In the genomic region with DNA sequence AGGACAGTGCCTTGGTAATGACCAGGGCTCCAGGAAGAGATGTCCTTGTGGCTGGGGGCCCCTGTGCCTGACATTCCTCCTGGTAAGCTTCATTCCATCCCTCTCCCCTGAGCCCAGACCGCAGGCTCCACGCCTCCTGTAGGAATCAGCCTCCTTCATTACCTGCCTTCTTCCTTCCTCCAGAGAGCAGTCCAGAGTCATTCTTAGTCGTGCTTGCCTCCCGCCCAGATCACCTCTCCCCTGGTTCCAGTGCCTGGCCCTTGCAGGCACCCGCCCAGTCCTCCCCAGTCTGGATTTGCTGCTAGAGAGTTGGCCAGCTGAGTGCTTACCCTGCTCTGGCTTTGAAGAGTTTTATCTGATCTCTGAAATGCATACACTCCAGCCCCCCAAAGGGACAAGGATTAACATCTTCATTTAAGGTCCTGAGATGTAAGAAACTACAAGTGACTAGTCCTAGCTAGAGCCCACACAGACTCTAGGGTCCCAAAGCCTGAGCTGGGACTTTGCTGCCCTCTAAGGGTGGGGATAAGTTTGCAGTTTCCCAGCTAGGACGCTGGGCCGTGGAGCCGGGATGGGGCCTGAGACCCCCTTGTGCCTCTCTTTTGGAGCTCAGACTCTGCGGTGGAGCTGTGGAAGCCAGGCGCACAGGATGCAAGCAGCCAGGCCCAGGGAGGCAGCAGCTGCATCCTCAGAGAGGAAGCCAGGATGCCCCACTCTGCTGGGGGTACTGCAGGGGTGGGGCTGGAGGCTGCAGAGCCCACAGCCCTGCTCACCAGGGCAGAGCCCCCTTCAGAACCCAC, we compare ENCODE assay signal across 6 cellular contexts. TPM values are rescaled to one million over a fixed set of nuclear protein-coding genes. Genes with fewer than 3 reads are reported as not detected.
DNase-seq lines count a peak whose midpoint lies in the region; ATAC-seq and TF ChIP-seq lines count a peak whose summit lies in the region.

No MANE protein-coding gene starts in this region.

- no peaks in the 10 kb centered on the region for H3K27me3 ChIP-seq in HUES48 (ENCODE audit: control insufficient read depth, insufficient read depth, low read length)

- H3K36me3 Mint-ChIP-seq in CD14-positive monocyte = peaks cover 0 to 4% of the 10 kb centered on the region in 2 donors
- H3K36me3 Mint-ChIP-seq in activated T-helper 17 cell treated with anti-CD3 and anti-CD28 coated beads, Interleukin-2, amount 50 U/mL, for 72 hours (ENCODE audit: low read depth) = no peaks in the 10 kb centered on the region

- peaks cover 43% of the 10 kb centered on the region for H3K4me1 Mint-ChIP-seq in CD14-positive monocyte
- H3K4me1 Mint-ChIP-seq in activated T-helper 17 cell treated with anti-CD3 and anti-CD28 coated beads, Interleukin-2, amount 50 U/mL, for 72 hours = peaks cover 9% of the 10 kb centered on the region

- peak; percentile 68 for TF ChIP-seq CTCF in CD14-positive monocyte (IDR thresholded peaks at IDR 0.05)

- H3K9me3 Mint-ChIP-seq in CD14-positive monocyte = no peaks in the 10 kb centered on the region
- no peaks in the 10 kb centered on the region for H3K9me3 Mint-ChIP-seq in activated T-helper 17 cell treated with anti-CD3 and anti-CD28 coated beads, Interleukin-2, amount 50 U/mL, for 72 hours

- intact Hi-C loops in CD14-positive monocyte (cut with micrococcal nuclease) = no loop called here

- peak overlapping the region in 2 of 7 donors; percentile 21 to 48 for H3K27ac Mint-ChIP-seq in CD14-positive monocyte
- peak overlapping the region; percentile 65 for H3K27ac Mint-ChIP-seq in activated T-helper 17 cell treated with anti-CD3 and anti-CD28 coated beads, Interleukin-2, amount 50 U/mL, for 72 hours

- peak; percentile 58 for ATAC-seq in activated T-helper 17 cell treated with anti-CD3 and anti-CD28 coated beads, Interleukin-2, amount 50 U/mL, for 72 hours (replicated peaks)
- ATAC-seq in GM18909 (IDR thresholded peaks at IDR 0.05; ENCODE audit: poor library complexity, unreplicated experiment) (no peak), HG02623 (IDR thresholded peaks at IDR 0.05; ENCODE audit: unreplicated experiment) (no peak)

- H3K9ac ChIP-seq in HUES48 (ENCODE audit: low read depth, low read length) = 0 out of 2 replicates have a peak overlapping the region, but pooled peaks have one; percentile 5

- H3K9me3 ChIP-seq in HUES48 (ENCODE audit: control insufficient read depth, insufficient read depth, low read length) = no peaks in the 10 kb centered on the region

- H3K36me3 ChIP-seq in HUES48 (ENCODE audit: control insufficient read depth, insufficient read depth, low read length) = no peaks in the 10 kb centered on the region

- H3K4me3 ChIP-seq in HUES48 (ENCODE audit: low read depth, low read length) = no peak overlapping the region

- peak overlapping the region in 1 of 2 donors; percentile 1 for H3K4me3 Mint-ChIP-seq in CD14-positive monocyte
- no peak overlapping the region for H3K4me3 Mint-ChIP-seq in activated T-helper 17 cell treated with anti-CD3 and anti-CD28 coated beads, Interleukin-2, amount 50 U/mL, for 72 hours

- DNase-seq in CD14-positive monocyte (ENCODE audit: low spot score) = no peak
- peak; percentile 53 to 66 for DNase-seq in lung microvascular endothelial cell (ENCODE audit: low read depth in 2 of 2)

- peaks cover 0 to 2% (median 1%) of the 10 kb centered on the region in 3 donors for H3K27me3 Mint-ChIP-seq in CD14-positive monocyte (ENCODE audit: low read depth in 3 of 3)
- no peaks in the 10 kb centered on the region for H3K27me3 Mint-ChIP-seq in activated T-helper 17 cell treated with anti-CD3 and anti-CD28 coated beads, Interleukin-2, amount 50 U/mL, for 72 hours

- H3K27ac ChIP-seq in HUES48 (ENCODE audit: low read depth, low read length) = peak overlapping the region; percentile 53

- H3K4me1 ChIP-seq in HUES48 (ENCODE audit: control insufficient read depth, insufficient read depth, low read length) = peaks cover 18% of the 10 kb centered on the region

RNA-seq across cellular contexts. Expression of gene NR1H3, which starts 1.6 kb away (rescaled TPM):
- polyA plus RNA-seq in CD14-positive monocyte = 1 to 10 TPM; 4.4 to 9.3 TPM
- 10 to 100 TPM in 1 of 2 donors, 1 to 10 TPM in 1; 7.5 to 12.4 TPM for total RNA-seq in activated T-helper 17 cell treated with anti-CD3 and anti-CD28 coated beads, Interleukin-2, amount 50 U/mL, for 72 hours
- 22.7 and 29.8 TPM in 2 replicates for total RNA-seq in lung microvascular endothelial cell

RNA-seq across cellular contexts. Expression of gene MADD, which starts 10.6 kb away (rescaled TPM):
- polyA plus RNA-seq in CD14-positive monocyte = 10 to 100 TPM in 1 of 2 donors, 1 to 10 TPM in 1; 6.4 to 12.2 TPM
- total RNA-seq in activated T-helper 17 cell treated with anti-CD3 and anti-CD28 coated beads, Interleukin-2, amount 50 U/mL, for 72 hours = 100 to 1,000 TPM in 1 of 2 donors, 10 to 100 TPM in 1; 60.1 to 112 TPM
- total RNA-seq in lung microvascular endothelial cell = 16.3 and 21.0 TPM in 2 replicates

RNA-seq across cellular contexts. Expression of gene ACP2, which starts 10.8 kb away (rescaled TPM):
- polyA plus RNA-seq in CD14-positive monocyte = 10 to 100 TPM; 13.1 to 20.5 TPM
- total RNA-seq in activated T-helper 17 cell treated with anti-CD3 and anti-CD28 coated beads, Interleukin-2, amount 50 U/mL, for 72 hours = 10 to 100 TPM; 11.1 to 14.8 TPM
- 25.3 and 35.7 TPM in 2 replicates for total RNA-seq in lung microvascular endothelial cell

RNA-seq across cellular contexts. Expression of gene DDB2, which starts 44.6 kb away (rescaled TPM):
- 1 to 10 TPM; 5.9 to 9.0 TPM for polyA plus RNA-seq in CD14-positive monocyte
- total RNA-seq in activated T-helper 17 cell treated with anti-CD3 and anti-CD28 coated beads, Interleukin-2, amount 50 U/mL, for 72 hours = 100 to 1,000 TPM; 202 to 335 TPM
- 23.2 and 53.8 TPM in 2 replicates for total RNA-seq in lung microvascular endothelial cell
